ENCODE assay signal across 22 cellular contexts in genomic region chr10:72728462-72728861, GRCh38.
"Had no signal": no experiment of that assay in that cellular context is flagged by ENCODE, and none has a peak within 500 bp of the region (broad histone marks: within the 10 kb centered on the region; RNA-seq: fewer than 3 reads in every experiment).

No MANE protein-coding gene starts in this region.

- H3K27ac Mint-ChIP-seq: activated naive CD4-positive, alpha-beta T cell treated with anti-CD3 and anti-CD28 coated beads, Interleukin-2, amount 10 ng/mL, durations not matched to agents 7 days and 5 days; immature natural killer cell; natural killer cell treated with Interleukin-12 subunit alpha and Interleukin-12 subunit beta and Interleukin-15 and Interleukin-18, amount 100 ng/mL, for 72 hours had no signal

- H3K36me3 Mint-ChIP-seq: activated naive CD4-positive, alpha-beta T cell treated with anti-CD3 and anti-CD28 coated beads, Interleukin-2, amount 10 ng/mL, durations not matched to agents 7 days and 5 days; immature natural killer cell; natural killer cell treated with Interleukin-12 subunit alpha and Interleukin-12 subunit beta and Interleukin-15 and Interleukin-18, amount 100 ng/mL, for 72 hours had no signal

- H3K27ac ChIP-seq: breast epithelium, tibial artery, uterus, VCaP had no signal

- H3K4me3 ChIP-seq: breast epithelium, tibial artery, uterus had no signal

- H3K9me3 ChIP-seq: breast epithelium, tibial artery, uterus had no signal

- DNase-seq: activated CD4-positive, alpha-beta T cell treated with anti-CD3 and anti-CD28 coated beads for 1 hour; activated CD4-positive, alpha-beta T cell treated with anti-CD3 and anti-CD28 coated beads, Interleukin-2, amount 50 U/mL, for 4 hours; activated effector memory CD4-positive, alpha-beta T cell treated with Interleukin-2 at 50 U/mL for 16 hours; activated naive CD4-positive, alpha-beta T cell treated with anti-CD3 and anti-CD28 coated beads, Interleukin-2, amount 10 ng/mL, durations not matched to agents 7 days and 5 days; activated T-cell treated with anti-CD3 and anti-CD28 coated beads for 4 hours; cerebellar nuclear complex; effector CD4-positive, alpha-beta T cell; immature natural killer cell; mesendoderm; nucleus accumbens; posterior cingulate gyrus; retina; stimulated activated CD4-positive, alpha-beta T cell treated with anti-CD3 and anti-CD28 coated beads, Interleukin-12 subunit alpha, Interleukin-12 subunit beta, amount 100 ng/mL, for 4 hours; stimulated activated CD8-positive, alpha-beta memory T cell treated with anti-CD3 and anti-CD28 coated beads, Interleukin-4, amount 100 ng/mL, for 48 hours; stimulated activated naive CD4-positive, alpha-beta T cell; substantia nigra; tibial artery; uterus had no signal

- H3K4me3 Mint-ChIP-seq: activated naive CD4-positive, alpha-beta T cell treated with anti-CD3 and anti-CD28 coated beads, Interleukin-2, amount 10 ng/mL, durations not matched to agents 7 days and 5 days; immature natural killer cell; natural killer cell treated with Interleukin-12 subunit alpha and Interleukin-12 subunit beta and Interleukin-15 and Interleukin-18, amount 100 ng/mL, for 72 hours had no signal

- H3K4me1 ChIP-seq: breast epithelium had no signal

- H3K9me3 Mint-ChIP-seq: activated naive CD4-positive, alpha-beta T cell treated with anti-CD3 and anti-CD28 coated beads, Interleukin-2, amount 10 ng/mL, durations not matched to agents 7 days and 5 days; immature natural killer cell; natural killer cell treated with Interleukin-12 subunit alpha and Interleukin-12 subunit beta and Interleukin-15 and Interleukin-18, amount 100 ng/mL, for 72 hours had no signal

- H3K27me3 Mint-ChIP-seq: activated naive CD4-positive, alpha-beta T cell treated with anti-CD3 and anti-CD28 coated beads, Interleukin-2, amount 10 ng/mL, durations not matched to agents 7 days and 5 days; natural killer cell treated with Interleukin-12 subunit alpha and Interleukin-12 subunit beta and Interleukin-15 and Interleukin-18, amount 100 ng/mL, for 72 hours had no signal

- H3K27me3 ChIP-seq: breast epithelium, tibial artery, uterus had no signal

- ATAC-seq: esophagus mucosa; natural killer cell treated with Interleukin-12 subunit alpha and Interleukin-12 subunit beta and Interleukin-15 and Interleukin-18, amount 100 ng/mL, for 72 hours had no signal

- H3K36me3 ChIP-seq: breast epithelium, tibial artery, uterus had no signal

- H3K4me1 Mint-ChIP-seq: immature natural killer cell had no signal
